37 cellular contexts compared by ENCODE assay signal in the genomic region with DNA sequence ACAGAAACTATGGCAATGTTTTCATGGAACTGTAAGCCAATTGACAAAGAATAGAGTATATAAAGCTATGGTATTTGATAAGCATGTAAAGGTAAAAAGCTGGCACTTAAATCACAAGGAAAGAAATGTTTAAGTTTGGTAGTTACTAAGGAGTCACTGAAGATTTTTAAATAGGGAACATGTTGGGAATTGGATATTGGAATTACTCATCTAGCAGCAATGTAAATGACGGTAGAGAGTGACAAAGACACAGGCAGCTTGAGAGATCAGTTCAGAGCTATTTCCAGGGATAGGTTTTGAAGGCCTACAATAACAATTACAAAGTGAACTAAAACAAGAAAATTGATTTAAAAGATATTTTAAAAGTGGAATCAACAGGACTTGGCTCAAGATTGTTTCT. TPM values are rescaled to one million over a fixed set of nuclear protein-coding genes. Genes with fewer than 3 reads are reported as not detected.
"Had no signal": no experiment of that assay in that cellular context is flagged by ENCODE, and none has a peak within 500 bp of the region (broad histone marks: within the 10 kb centered on the region; RNA-seq: fewer than 3 reads in every experiment).

No MANE protein-coding gene starts in this region.

- H2AFZ ChIP-seq: PC-9 had no signal

- ATAC-seq: activated CD8-positive, alpha-beta T cell treated with anti-CD3 and anti-CD28 coated beads for 36 hours; body of pancreas had no signal

- H3K4me3 ChIP-seq: ascending aorta, body of pancreas, breast epithelium, PC-9 had no signal

- H3K27me3 ChIP-seq: ascending aorta, body of pancreas, breast epithelium had no signal

- H3K27ac ChIP-seq: ascending aorta, body of pancreas, breast epithelium, PC-9, VCaP had no signal

- H3K36me3 ChIP-seq: ascending aorta, breast epithelium had no signal

- H3K9me3 ChIP-seq: ascending aorta, body of pancreas, breast epithelium had no signal

- H3K4me1 ChIP-seq: ascending aorta, body of pancreas, breast epithelium had no signal

- DNase-seq: activated B cell treated with CpG ODN at 0.5 μM for 24 hours; activated CD4-positive, alpha-beta T cell treated with anti-CD3 and anti-CD28 coated beads for 4 hours; activated CD4-positive, CD25-positive, alpha-beta regulatory T cell treated with anti-CD3 and anti-CD28 coated beads, Interleukin-2, amount 50 U/mL, for 72 hours; activated CD8-positive, alpha-beta T cell treated with anti-CD3 and anti-CD28 coated beads for 36 hours; activated gamma-delta T cell; activated naive CD4-positive, alpha-beta T cell treated with Interleukin-2 at 50 U/mL for 16 hours; activated naive CD8-positive, alpha-beta T cell treated with anti-CD3 and anti-CD28 coated beads, Interleukin-2, amount 10 ng/mL, durations not matched to agents 7 days and 5 days; activated T-cell treated with anti-CD3 and anti-CD28 coated beads, Interleukin-2, amount 50 U/mL, for 24 hours; amygdala; body of pancreas; caudate nucleus; cerebellar nuclear complex; Karpas-422; KBM-7; MM.1S; MV-4-11; NCI-H1092; NCI-H146; NCI-H187; NCI-H2029 treated with DMSO at 0.1 percent for 48 hours; NCI-H2107; NCI-H2171; NCI-H510A; NCI-H526; NCI-H748 treated with DMSO at 0.1 percent for 48 hours; NK-92 treated with Interleukin-12 subunit alpha and Interleukin-12 subunit beta, amount 100 ng/mL, for 24 hours; PC-9; Right ventricle myocardium superior; SW 1271; T-helper 1 cell; T-helper 2 cell; T-helper 9 cell had no signal

- H3K4me2 ChIP-seq: PC-9 had no signal

RNA-seq across cellular contexts. Expression of a gene that starts 36.8 kb away (rescaled TPM):
- total RNA-seq: activated B cell treated with CpG ODN at 0.5 μM for 24 hours; activated CD8-positive, alpha-beta memory T cell treated with anti-CD3 and anti-CD28 coated beads for 36 hours; activated CD8-positive, alpha-beta T cell treated with anti-CD3 and anti-CD28 coated beads for 36 hours; activated naive CD8-positive, alpha-beta T cell treated with anti-CD3 and anti-CD28 coated beads, Interleukin-2, amount 10 ng/mL, durations not matched to agents 7 days and 5 days; activated T-helper 2 cell treated with anti-CD3 and anti-CD28 coated beads, Interferon-gamma antibody, Interleukin-2, Interleukin-4, amounts not matched to agents 10 μg/mL and 5 μg/mL and 100 μg/mL, durations not matched to agents 14 hours and 24 hours and 36 hours; ascending aorta; body of pancreas; breast epithelium; PC-9; Right ventricle myocardium superior had no signal
